Comparison of ENCODE assay signal across 8 cellular contexts in the genomic region with DNA sequence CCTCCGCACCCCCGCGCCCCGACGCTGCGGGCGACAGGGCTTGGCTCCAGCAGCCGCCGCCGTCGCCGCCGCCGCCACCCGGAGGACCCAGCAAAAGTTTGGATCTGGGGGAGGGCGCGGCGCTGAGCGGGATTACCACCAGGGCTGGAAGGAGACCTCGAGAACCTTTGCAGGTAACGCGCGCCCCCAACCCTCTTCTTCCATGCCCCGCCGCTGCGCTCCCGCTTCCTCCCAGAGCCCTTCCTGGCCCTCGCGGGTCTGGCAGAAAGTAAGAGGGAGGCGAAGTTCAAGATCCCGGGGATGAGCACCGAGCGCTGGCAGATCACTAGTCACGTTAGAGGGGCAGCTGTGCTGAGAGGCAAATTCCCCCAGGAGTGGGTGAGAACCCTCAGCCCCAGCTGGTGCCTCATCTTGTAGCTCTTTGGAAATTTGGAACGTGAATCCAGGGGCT. TPM values are rescaled to one million over a fixed set of nuclear protein-coding genes. Genes with fewer than 3 reads are reported as not detected.
DNase-seq lines count a peak whose midpoint lies in the region; ATAC-seq and TF ChIP-seq lines count a peak whose summit lies in the region.

No MANE protein-coding gene starts in this region.

- POLR2A ChIA-PET in CD4-positive, alpha-beta T cell (lab: Charles Lee) = no interaction called here

- DNase-seq in astrocyte of the hippocampus (ENCODE audit: low read depth, low spot score) (peak; percentile 47), T1000 (lab: John Stamatoyannopoulos, UW) (no peak), SHP77 (lab: John Stamatoyannopoulos, UW) (no peak)
- no peak for DNase-seq in CD4-positive, alpha-beta T cell

- H3K9ac ChIP-seq in HUES48 (ENCODE audit: low read depth, low read length) = no peak overlapping the region
- peak overlapping the region in 1 of 2 donors; percentile 36 for H3K9ac ChIP-seq in stomach smooth muscle (ENCODE audit: low read length in 2 of 2)

- H3K27ac ChIP-seq in HUES48 (ENCODE audit: low read depth, low read length) (no peak overlapping the region), stomach smooth muscle (ENCODE audit: low read length) (no peak overlapping the region)
- no peak overlapping the region for H3K27ac ChIP-seq in CD4-positive, alpha-beta T cell (ENCODE audit: low read depth, low read length)

- ATAC-seq in CD4-positive, alpha-beta T cell (ENCODE audit: poor library complexity) = no peak
- no peak for ATAC-seq in HG02571 (IDR thresholded peaks at IDR 0.05; ENCODE audit: unreplicated experiment)

- CTCF ChIA-PET in CD4-positive, alpha-beta T cell (lab: Charles Lee) = no interaction called here

- H3K27me3 Mint-ChIP-seq in CD4-positive, alpha-beta T cell = peaks cover 66% of the 10 kb centered on the region

- H3K4me1 ChIP-seq in HUES48 (ENCODE audit: control insufficient read depth, insufficient read depth, low read length) = peaks cover 46% of the 10 kb centered on the region
- peaks cover 31% of the 10 kb centered on the region for H3K4me1 ChIP-seq in stomach smooth muscle (ENCODE audit: control insufficient read depth, insufficient read depth, low read length)

- H3K9me3 Mint-ChIP-seq in CD4-positive, alpha-beta T cell = peaks cover 2% of the 10 kb centered on the region

- H3K36me3 Mint-ChIP-seq in CD4-positive, alpha-beta T cell (ENCODE audit: low read depth) = no peaks in the 10 kb centered on the region

- no peak overlapping the region for H3K27ac Mint-ChIP-seq in CD4-positive, alpha-beta T cell

- H3K36me3 ChIP-seq in HUES48 (ENCODE audit: control insufficient read depth, insufficient read depth, low read length) = no peaks in the 10 kb centered on the region
- H3K36me3 ChIP-seq in stomach smooth muscle (ENCODE audit: control insufficient read depth in 2 of 2, insufficient read depth in 2 of 2, low read length in 2 of 2) = no peaks in the 10 kb centered on the region

- no peak for TF ChIP-seq CTCF in CD4-positive, alpha-beta T cell (IDR thresholded peaks at IDR 0.05)

- intact Hi-C loops in CD4-positive, alpha-beta T cell (cut with DNase I, micrococcal nuclease) = no loop called here

- peaks cover 68% of the 10 kb centered on the region for H3K27me3 ChIP-seq in HUES48 (ENCODE audit: control insufficient read depth, insufficient read depth, low read length)
- H3K27me3 ChIP-seq in stomach smooth muscle (ENCODE audit: control insufficient read depth in 1 of 2, insufficient read depth in 2 of 2, low read length in 2 of 2) = peaks cover 37 to 51% of the 10 kb centered on the region in 2 donors
- H3K27me3 ChIP-seq in CD4-positive, alpha-beta T cell (ENCODE audit: control insufficient read depth, insufficient read depth, low read length) = peaks cover 56% of the 10 kb centered on the region

- no peaks in the 10 kb centered on the region for H3K9me3 ChIP-seq in HUES48 (ENCODE audit: control insufficient read depth, insufficient read depth, low read length)
- H3K9me3 ChIP-seq in iPS-18c (ENCODE audit: control insufficient read depth, insufficient read depth, low read length) = no peaks in the 10 kb centered on the region
- H3K9me3 ChIP-seq in stomach smooth muscle (ENCODE audit: control insufficient read depth in 2 of 2, low read length in 2 of 2) = no peaks in the 10 kb centered on the region
- no peaks in the 10 kb centered on the region for H3K9me3 ChIP-seq in CD4-positive, alpha-beta T cell (ENCODE audit: control insufficient read depth, low read length)

- H3K4me3 ChIP-seq in HUES48 (ENCODE audit: low read depth, low read length) = peak overlapping the region; percentile 79
- peak overlapping the region; percentile 75 for H3K4me3 ChIP-seq in iPS-18c (ENCODE audit: insufficient read depth, low read depth, low read length)
- H3K4me3 ChIP-seq in stomach smooth muscle (ENCODE audit: low read length in 2 of 2) = peak overlapping the region; percentile 69 to 83

- H3K4me1 Mint-ChIP-seq in CD4-positive, alpha-beta T cell (ENCODE audit: low read depth) = peaks cover 6% of the 10 kb centered on the region

- H3K4me3 Mint-ChIP-seq in CD4-positive, alpha-beta T cell = no peak overlapping the region

RNA-seq across cellular contexts. Expression of gene FLRT2, which starts 3.9 kb away (rescaled TPM):
- total RNA-seq in CD4-positive, alpha-beta T cell = not detected
